ENCODE assay signal across 24 cellular contexts in the genomic region with DNA sequence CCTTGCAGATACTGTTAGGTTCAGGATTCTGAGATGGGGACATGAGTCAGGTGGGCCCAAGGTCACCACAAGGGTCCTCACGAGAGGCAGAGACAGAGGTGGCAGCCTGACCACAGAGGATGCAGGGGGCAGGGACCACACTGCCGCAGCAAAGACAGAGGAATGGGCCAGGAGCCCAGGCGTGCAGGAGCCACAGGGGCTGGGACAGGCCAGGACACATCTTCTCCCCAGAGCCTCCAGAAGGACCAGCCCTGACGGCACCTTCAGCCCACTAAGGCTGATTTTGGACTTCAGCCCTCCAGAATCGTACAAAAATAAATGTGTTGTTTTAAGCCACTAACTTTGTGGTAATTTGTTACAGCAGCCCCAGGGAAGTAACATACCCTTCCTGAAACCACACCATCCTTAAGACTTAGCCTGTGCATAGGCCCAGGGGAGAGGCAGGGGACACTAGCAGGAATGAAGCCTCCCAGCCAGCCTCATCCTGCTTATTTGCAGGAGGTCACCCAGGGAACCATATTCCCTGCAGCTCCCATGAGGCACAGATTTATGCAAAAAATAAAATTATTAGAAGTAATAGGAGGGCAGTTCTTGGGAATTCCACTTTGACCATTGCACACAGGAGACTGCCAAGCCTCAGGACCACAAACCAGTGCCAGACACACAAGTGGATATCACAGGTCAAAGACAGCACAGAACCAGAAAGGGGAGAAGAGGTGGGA.
"Had no signal": no experiment of that assay in that cellular context is flagged by ENCODE, and none has a peak within 500 bp of the region (broad histone marks: within the 10 kb centered on the region; RNA-seq: fewer than 3 reads in every experiment).

No MANE protein-coding gene starts in this region.

- H3K27me3 ChIP-seq: dorsolateral prefrontal cortex, esophagus muscularis mucosa, foreskin keratinocyte, gastroesophageal sphincter, heart left ventricle, hepatocyte, ovary, suprapubic skin, transverse colon, vagina had no signal

- H3K4me3 ChIP-seq: dorsolateral prefrontal cortex, esophagus muscularis mucosa, gastroesophageal sphincter, heart left ventricle, hepatocyte, lung, ovary, psoas muscle, suprapubic skin, transverse colon, vagina had no signal

- H3K9me3 ChIP-seq: ovary, psoas muscle, suprapubic skin, transverse colon had no signal

- H3K36me3 ChIP-seq: esophagus muscularis mucosa, gastroesophageal sphincter, heart left ventricle, ovary, suprapubic skin, transverse colon, vagina had no signal

- H3K4me1 Mint-ChIP-seq: memory B cell; natural killer cell; neural crest cell; stimulated activated naive CD8-positive, alpha-beta T cell treated with anti-CD3 and anti-CD28 coated beads, Interleukin-15, amount 100 ng/mL, for 72 hours had no signal

- H3K27me3 Mint-ChIP-seq: memory B cell; stimulated activated naive CD8-positive, alpha-beta T cell treated with anti-CD3 and anti-CD28 coated beads, Interleukin-15, amount 100 ng/mL, for 72 hours had no signal

- H3K4me1 ChIP-seq: esophagus muscularis mucosa, foreskin keratinocyte, gastroesophageal sphincter, heart left ventricle, psoas muscle, suprapubic skin, transverse colon, vagina had no signal

- H3K4me3 Mint-ChIP-seq: memory B cell; natural killer cell; neural crest cell; stimulated activated naive CD8-positive, alpha-beta T cell treated with anti-CD3 and anti-CD28 coated beads, Interleukin-15, amount 100 ng/mL, for 72 hours had no signal

- DNase-seq: effector CD8-positive, alpha-beta T cell; foreskin keratinocyte; heart left ventricle; kidney; natural killer cell; ovary; psoas muscle; right cardiac atrium; small intestine; stimulated activated CD4-positive, alpha-beta T cell treated with anti-CD3 and anti-CD28 coated beads, Interleukin-15, amount 100 ng/mL, for 24 hours; stimulated activated CD4-positive, alpha-beta T cell treated with anti-CD3 and anti-CD28 coated beads, Interleukin-2, amount 100 ng/mL, for 48 hours; stimulated activated naive CD4-positive, alpha-beta T cell; stimulated activated naive CD8-positive, alpha-beta T cell treated with anti-CD3 and anti-CD28 coated beads, Interleukin-15, amount 100 ng/mL, for 72 hours; transverse colon had no signal

- H3K9me3 Mint-ChIP-seq: natural killer cell; neural crest cell; stimulated activated naive CD8-positive, alpha-beta T cell treated with anti-CD3 and anti-CD28 coated beads, Interleukin-15, amount 100 ng/mL, for 72 hours had no signal

- H3K27ac Mint-ChIP-seq: memory B cell, natural killer cell had no signal

- ATAC-seq: foreskin keratinocyte; gastroesophageal sphincter; heart left ventricle; left lobe of liver; psoas muscle; right cardiac atrium; stimulated activated naive CD8-positive, alpha-beta T cell treated with anti-CD3 and anti-CD28 coated beads, Interleukin-15, amount 100 ng/mL, for 72 hours had no signal

- H3K36me3 Mint-ChIP-seq: memory B cell, natural killer cell had no signal

- H3K27ac ChIP-seq: dorsolateral prefrontal cortex, esophagus muscularis mucosa, foreskin keratinocyte, gastroesophageal sphincter, heart left ventricle, hepatocyte, ovary, psoas muscle, suprapubic skin, transverse colon, vagina had no signal
